9 cellular contexts compared by ENCODE assay signal in genomic region chr11:46348986-46349401, GRCh38. TPM values are rescaled to one million over a fixed set of nuclear protein-coding genes. Genes with fewer than 3 reads are reported as not detected.
DNase-seq lines count a peak whose midpoint lies in the region; ATAC-seq and TF ChIP-seq lines count a peak whose summit lies in the region.
"Had no signal": no experiment of that assay in that cellular context is flagged by ENCODE, and none has a peak within 500 bp of the region (broad histone marks: within the 10 kb centered on the region; RNA-seq: fewer than 3 reads in every experiment).

No MANE protein-coding gene starts in this region.

- ATAC-seq in Right ventricle myocardium inferior, result no peak
- ATAC-seq in left cardiac atrium, result no peak
- ATAC-seq in activated CD8-positive, alpha-beta T cell treated with anti-CD3 and anti-CD28 coated beads, Interleukin-2, amount 10 ng/mL, durations not matched to agents 7 days and 5 days, result peak; percentile 41
- ATAC-seq in thoracic aorta (ENCODE audit: insufficient number of reproducible peaks, low FRiP score, low read depth), result no peak
- no peak for ATAC-seq in GM18511 (IDR thresholded peaks at IDR 0.05; ENCODE audit: unreplicated experiment)

- peaks cover 13 to 21% of the 10 kb centered on the region in 2 donors for H3K4me1 ChIP-seq in thoracic aorta (ENCODE audit: control insufficient read depth in 1 of 2, low read depth in 2 of 2)
- peaks cover 0 to 58% (median 22%) of the 10 kb centered on the region in 4 donors for H3K4me1 ChIP-seq in tibial artery

- H3K36me3 Mint-ChIP-seq in activated CD8-positive, alpha-beta T cell treated with anti-CD3 and anti-CD28 coated beads, Interleukin-2, amount 10 ng/mL, durations not matched to agents 7 days and 5 days (ENCODE audit: low read depth), result peaks cover 34% of the 10 kb centered on the region

- H3K27ac Mint-ChIP-seq in activated CD8-positive, alpha-beta T cell treated with anti-CD3 and anti-CD28 coated beads, Interleukin-2, amount 10 ng/mL, durations not matched to agents 7 days and 5 days, result peak overlapping the region; percentile 92

- H3K36me3 ChIP-seq in thoracic aorta (no peaks in the 10 kb centered on the region), tibial artery (no peaks in the 10 kb centered on the region)

- H3K27me3 ChIP-seq in thoracic aorta (replicated peaks; ENCODE audit: insufficient read depth) (no peaks in the 10 kb centered on the region), tibial artery (no peaks in the 10 kb centered on the region)

- POLR2A ChIA-PET in activated CD8-positive, alpha-beta T cell treated with anti-CD3 and anti-CD28 coated beads, Interleukin-2, amount 10 ng/mL, durations not matched to agents 7 days and 5 days (lab: Charles Lee), result interaction anchor here (0.6 to 6.7 kb wide), 7 partner anchors 8 to 1419 kb away, joined by 3 to 77 read pairs (median 3); no protein-coding TSS in a partner anchor

- H3K4me3 Mint-ChIP-seq in activated CD8-positive, alpha-beta T cell treated with anti-CD3 and anti-CD28 coated beads, Interleukin-2, amount 10 ng/mL, durations not matched to agents 7 days and 5 days, result peak overlapping the region; percentile 82

- no peak overlapping the region for H3K27ac ChIP-seq in thoracic aorta
- H3K27ac ChIP-seq in tibial artery, result no peak overlapping the region

- peaks cover 82% of the 10 kb centered on the region for H3K4me1 Mint-ChIP-seq in activated CD8-positive, alpha-beta T cell treated with anti-CD3 and anti-CD28 coated beads, Interleukin-2, amount 10 ng/mL, durations not matched to agents 7 days and 5 days (ENCODE audit: low read depth)

- peak; percentile 40 for DNase-seq in Right ventricle myocardium inferior (ENCODE audit: missing footprints)
- no peak for DNase-seq in left cardiac atrium
- peak; percentile 78 for DNase-seq in activated CD8-positive, alpha-beta T cell treated with anti-CD3 and anti-CD28 coated beads, Interleukin-2, amount 10 ng/mL, durations not matched to agents 7 days and 5 days
- peak in 22 of 42 donors; percentile 33 to 86 (median 62) for DNase-seq in head of caudate nucleus
- DNase-seq in thoracic aorta (ENCODE audit: low spot score), result no peak
- DNase-seq in iPS-NIHi11 (ENCODE audit: low spot score), result no peak
- DNase-seq in tibial artery, result no peak

- peak overlapping the region; percentile 93 for H3K4me3 ChIP-seq in thoracic aorta
- no peak overlapping the region for H3K4me3 ChIP-seq in tibial artery

- TF ChIP-seq CTCF in thoracic aorta (IDR thresholded peaks at IDR 0.05) (no peak), tibial artery (IDR thresholded peaks at IDR 0.05) (no peak)

- CTCF ChIA-PET in activated CD8-positive, alpha-beta T cell treated with anti-CD3 and anti-CD28 coated beads, Interleukin-2, amount 10 ng/mL, durations not matched to agents 7 days and 5 days (lab: Charles Lee), result interaction anchor here (0.7 to 17.2 kb wide), 8 partner anchors 9 to 180 kb away, joined by 3 to 381 read pairs (median 4); no protein-coding TSS in a partner anchor

- H3K9me3 ChIP-seq in thoracic aorta (no peaks in the 10 kb centered on the region), tibial artery (no peaks in the 10 kb centered on the region)

- H3K27me3 Mint-ChIP-seq in activated CD8-positive, alpha-beta T cell treated with anti-CD3 and anti-CD28 coated beads, Interleukin-2, amount 10 ng/mL, durations not matched to agents 7 days and 5 days (ENCODE audit: low read depth), result peaks cover 2% of the 10 kb centered on the region

- H3K9me3 Mint-ChIP-seq in activated CD8-positive, alpha-beta T cell treated with anti-CD3 and anti-CD28 coated beads, Interleukin-2, amount 10 ng/mL, durations not matched to agents 7 days and 5 days (ENCODE audit: insufficient read depth), result no peaks in the 10 kb centered on the region

- intact Hi-C loops in Right ventricle myocardium inferior (cut with DNase I), result no loop called here
- intact Hi-C loops in left cardiac atrium (cut with DNase I), result no loop called here
- intact Hi-C loops in head of caudate nucleus (cut with DNase I), result no loop called here
- intact Hi-C loops in tibial artery (cut with DNase I; ENCODE audit: low total_unique reads), result no loop called here

RNA-seq across cellular contexts. Expression of gene DGKZ, which starts 1.7 kb away (rescaled TPM):
- total RNA-seq in Right ventricle myocardium inferior (67.5 TPM), left cardiac atrium (10 to 100 TPM; 80.2 to 91.8 TPM), thoracic aorta (10 to 100 TPM; 40.6 to 68.2 TPM)
- 100 to 1,000 TPM; 151 to 152 TPM for total RNA-seq in activated CD8-positive, alpha-beta T cell treated with anti-CD3 and anti-CD28 coated beads, Interleukin-2, amount 10 ng/mL, durations not matched to agents 7 days and 5 days

RNA-seq across cellular contexts. Expression of gene MDK, which starts 32.5 kb away (rescaled TPM):
- total RNA-seq in Right ventricle myocardium inferior (3.2 TPM), left cardiac atrium (10 to 100 TPM; 11.0 to 15.2 TPM), thoracic aorta (10 to 100 TPM; 13.5 to 21.0 TPM)
- total RNA-seq in activated CD8-positive, alpha-beta T cell treated with anti-CD3 and anti-CD28 coated beads, Interleukin-2, amount 10 ng/mL, durations not matched to agents 7 days and 5 days, result 1 to 10 TPM; 6.9 to 7.4 TPM

RNA-seq across cellular contexts. Expression of gene CHRM4, which starts 42.6 kb away (rescaled TPM):
- total RNA-seq in Right ventricle myocardium inferior, result not detected
- under 1 TPM in 1 of 2 donors, not detected in 1; 0.21 TPM for total RNA-seq in left cardiac atrium
- under 1 TPM; 0.37 TPM for total RNA-seq in activated CD8-positive, alpha-beta T cell treated with anti-CD3 and anti-CD28 coated beads, Interleukin-2, amount 10 ng/mL, durations not matched to agents 7 days and 5 days
- total RNA-seq in thoracic aorta, result 1 to 10 TPM in 1 of 2 donors, not detected in 1; 1.8 TPM
- total RNA-seq: fibroblast of villous mesenchyme had no signal

Comparison
In these comparisons a context has a peak if more than half of its experiments do, and no peak if none do; other contexts are left out.
1. DNase-seq: peak in Right ventricle myocardium inferior (single experiment), activated CD8-positive, alpha-beta T cell treated with anti-CD3 and anti-CD28 coated beads, Interleukin-2, amount 10 ng/mL, durations not matched to agents 7 days and 5 days (single experiment) and head of caudate nucleus (22 of 42); none in left cardiac atrium (single experiment), thoracic aorta (single experiment), iPS-NIHi11 (single experiment) and tibial artery (0 of 2).